ENCODE assay signal across 9 cellular contexts in the genomic region with DNA sequence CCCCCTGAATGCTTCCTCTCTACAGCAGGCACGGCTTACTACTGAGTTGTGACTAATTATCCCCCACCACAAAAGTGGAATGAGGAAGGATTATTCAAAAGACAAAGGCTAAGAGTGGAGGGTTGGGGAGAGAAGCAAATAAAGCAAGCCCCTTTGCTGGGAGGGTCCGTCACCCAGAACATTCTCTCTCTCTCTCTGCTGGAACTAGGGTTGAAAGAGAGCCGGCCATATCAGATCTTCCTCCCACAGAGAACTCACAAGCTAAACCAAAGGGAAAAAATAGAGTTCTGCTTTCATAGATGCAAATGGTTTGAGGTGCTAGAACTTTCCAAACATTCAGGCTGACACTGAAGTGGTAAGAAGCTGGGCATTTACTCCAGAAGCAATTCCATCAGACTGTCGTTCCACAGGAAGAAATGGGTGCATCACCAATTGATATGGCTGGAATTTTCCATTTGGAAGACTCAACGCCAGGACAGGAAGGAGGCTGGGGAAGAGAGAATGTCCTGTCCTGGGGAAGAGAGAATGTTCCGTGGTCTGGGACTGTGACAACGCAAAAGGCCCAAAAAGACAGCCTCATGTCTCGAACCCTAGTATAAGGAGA. TPM values are rescaled to one million over a fixed set of nuclear protein-coding genes. Genes with fewer than 3 reads are reported as not detected.
A peak's percentile ranks its signal among the peaks of the same experiment; 100 is the strongest.
DNase-seq lines count a peak whose midpoint lies in the region; ATAC-seq and TF ChIP-seq lines count a peak whose summit lies in the region.
"Had no signal": no experiment of that assay in that cellular context is flagged by ENCODE, and none has a peak within 500 bp of the region (broad histone marks: within the 10 kb centered on the region; RNA-seq: fewer than 3 reads in every experiment).

No MANE protein-coding gene starts in this region.

- in situ Hi-C loops in GM23248 (cut with MboI) = no loop called here

- H3K27me3 ChIP-seq in GM23248 (replicated peaks; ENCODE audit: insufficient read depth) (no peaks in the 10 kb centered on the region), smooth muscle cell (ENCODE audit: low read depth) (no peaks in the 10 kb centered on the region)

- H4K20me1 ChIP-seq in GM23248 (ENCODE audit: insufficient read depth) (no peaks in the 10 kb centered on the region), smooth muscle cell (ENCODE audit: low read depth) (no peaks in the 10 kb centered on the region)

- no peak overlapping the region for H3K4me3 ChIP-seq in GM23248
- no peak overlapping the region for H3K4me3 ChIP-seq in smooth muscle cell

- H2AFZ ChIP-seq in GM23248 = no peak overlapping the region
- peak overlapping the region; percentile 36 for H2AFZ ChIP-seq in smooth muscle cell (ENCODE audit: low read depth)

- ATAC-seq in GM21723 (IDR thresholded peaks at IDR 0.05; ENCODE audit: unreplicated experiment) (no peak), GM19452 (IDR thresholded peaks at IDR 0.05; ENCODE audit: unreplicated experiment) (no peak)

- DNase-seq in GM23248 (no peak), inferior parietal cortex (ENCODE audit: extremely low spot score) (peak; percentile 68), smooth muscle cell (lab: John Stamatoyannopoulos, UW; ENCODE audit: unreplicated experiment) (no peak), NAMALWA (ENCODE audit: low spot score) (no peak), ureter (ENCODE audit: low spot score) (no peak)
- DNase-seq: effector CD4-positive, alpha-beta T cell had no signal

- WGBS in GM23248 (ENCODE audit: low coverage in 1 of 2, low lambda C conversion rate in 2 of 2, missing lambda C conversion rate in 2 of 2), 2 experiments = 90 to 91% methylated on average over 8 of the region's 8 CpGs
- 17% methylated on average over 8 of the region's 8 CpGs for WGBS in smooth muscle cell (ENCODE audit: low lambda C conversion rate)

- H3K79me2 ChIP-seq in GM23248 (ENCODE audit: insufficient read depth) (peaks cover 94% of the 10 kb centered on the region), smooth muscle cell (ENCODE audit: low read depth) (peaks cover 100% of the 10 kb centered on the region)

- no peak overlapping the region for H3K9ac ChIP-seq in GM23248
- peak overlapping the region; percentile 68 for H3K9ac ChIP-seq in smooth muscle cell (ENCODE audit: low read depth)

- H3K9me3 ChIP-seq in GM23248 (ENCODE audit: low read depth) = no peaks in the 10 kb centered on the region
- H3K9me3 ChIP-seq in smooth muscle cell (replicated peaks; ENCODE audit: low read depth) = no peaks in the 10 kb centered on the region

- no peaks in the 10 kb centered on the region for H3K9me2 ChIP-seq in GM23248 (ENCODE audit: insufficient read depth)

- no peak for TF ChIP-seq CTCF in smooth muscle cell (IDR thresholded peaks at IDR 0.05; ENCODE audit: borderline replicate concordance, insufficient read depth, poor library complexity, severe bottlenecking)

- no peak overlapping the region; the same call in 1 of the 2 replicates for H3K27ac ChIP-seq in GM23248
- H3K27ac ChIP-seq in angular gyrus (ENCODE audit: low read depth, low read length) = peak overlapping the region; percentile 100
- H3K27ac ChIP-seq in smooth muscle cell (ENCODE audit: low read depth) = peak overlapping the region; percentile 99

- H3K36me3 ChIP-seq in GM23248 (ENCODE audit: low read depth) = no peaks in the 10 kb centered on the region
- no peaks in the 10 kb centered on the region for H3K36me3 ChIP-seq in smooth muscle cell (ENCODE audit: low read depth)

- H3K4me1 ChIP-seq in GM23248 (ENCODE audit: insufficient read depth) = peaks cover 40% of the 10 kb centered on the region
- H3K4me1 ChIP-seq in smooth muscle cell (ENCODE audit: low read depth) = peaks cover 78% of the 10 kb centered on the region

- H3F3A ChIP-seq in GM23248 (ENCODE audit: insufficient read depth) = peaks cover 31% of the 10 kb centered on the region
- peaks cover 30% of the 10 kb centered on the region for H3F3A ChIP-seq in smooth muscle cell (ENCODE audit: low read depth)

- H3K4me2 ChIP-seq in GM23248 (ENCODE audit: unreplicated experiment) (peak overlapping the region; percentile 38), smooth muscle cell (peak overlapping the region; percentile 81)

RNA-seq across cellular contexts. Expression of gene ZMYND8, which starts 7.9 kb away (rescaled TPM):
- total RNA-seq in GM23248 (2014; rRNA removed; shearing (Covaris generic)) = 10.2 and 14.3 TPM in 2 replicates
- polyA plus RNA-seq in GM23248 (2016; fragmentation: Nextera tagmentation; extraction: Ambion mirVana) (12.1 and 12.4 TPM in 2 replicates), smooth muscle cell (14.7 and 15.2 TPM in 2 replicates)
- total RNA-seq in smooth muscle cell (22.7 and 24.1 TPM in 2 replicates), ureter (113 TPM)
